ENCODE assay signal across 8 cellular contexts in the genomic region with DNA sequence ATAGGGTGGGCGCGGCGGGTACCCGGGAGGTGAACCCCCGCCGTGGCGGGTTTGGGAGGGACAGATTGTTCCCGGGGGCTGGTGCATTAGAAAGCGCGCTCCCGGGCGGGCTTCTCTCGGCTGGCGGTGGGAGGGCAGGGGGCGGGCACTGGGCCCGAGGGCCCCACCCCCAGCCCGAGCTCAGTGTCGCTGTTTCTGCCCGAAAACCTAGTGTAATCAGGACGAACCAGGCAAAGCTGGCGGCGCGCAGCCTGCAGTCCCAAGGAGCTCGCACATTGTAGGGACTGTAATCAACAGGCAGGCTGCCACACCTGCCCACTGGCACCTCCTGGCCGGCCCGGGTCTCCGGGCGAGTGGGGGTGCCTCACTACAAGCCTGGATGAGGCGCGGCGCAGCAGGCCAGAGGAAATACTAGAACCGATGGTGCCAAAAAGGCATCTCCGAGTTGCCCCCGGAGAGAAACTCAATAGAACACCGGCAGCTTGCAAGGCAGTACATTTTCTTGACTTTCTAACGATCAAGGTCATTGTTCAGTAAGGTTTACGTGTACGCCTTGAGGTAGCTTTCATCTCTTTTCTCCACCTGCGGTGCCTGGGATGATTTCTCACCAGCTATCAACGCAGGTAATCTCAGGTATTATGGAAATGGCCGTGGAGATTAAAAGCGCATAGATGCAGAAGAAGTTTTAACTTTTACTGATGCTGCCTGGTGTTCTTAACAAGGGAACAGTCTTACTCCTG. TPM values are rescaled to one million over a fixed set of nuclear protein-coding genes. Genes with fewer than 3 reads are reported as not detected.
DNase-seq lines count a peak whose midpoint lies in the region; ATAC-seq and TF ChIP-seq lines count a peak whose summit lies in the region.

No MANE protein-coding gene starts in this region.

- H3K27me3 Mint-ChIP-seq in CD4-positive, alpha-beta memory T cell, result peaks cover 17 to 33% of the 10 kb centered on the region in 2 donors
- peaks cover 36 to 51% of the 10 kb centered on the region in 2 donors for H3K27me3 Mint-ChIP-seq in natural killer cell treated with Interleukin-12 subunit alpha and Interleukin-12 subunit beta and Interleukin-15 and Interleukin-18, amount 100 ng/mL, for 72 hours

- no peaks in the 10 kb centered on the region for H3K9me3 ChIP-seq in CD4-positive, alpha-beta memory T cell (ENCODE audit: control insufficient read depth in 1 of 2, low read length in 2 of 2)
- H3K9me3 ChIP-seq in HCT116 (ENCODE audit: control insufficient read depth in 1 of 2, insufficient read depth in 1 of 2, low read depth in 1 of 2, low read length in 2 of 2), result no peaks in the 10 kb centered on the region

- H3K27ac ChIP-seq in CD4-positive, alpha-beta memory T cell (ENCODE audit: low read depth, low read length), result no peak overlapping the region
- H3K27ac ChIP-seq in HCT116 (ENCODE audit: low read depth, low read length), result 0 out of 2 replicates have a peak overlapping the region, but pooled peaks have one; percentile 24

- H3K4me2 ChIP-seq in HCT116 (ENCODE audit: low read length), result peak overlapping the region; percentile 88

- peak overlapping the region in 1 of 2 donors; percentile 57 for H3K4me3 ChIP-seq in CD4-positive, alpha-beta memory T cell (ENCODE audit: low read length in 2 of 2)
- H3K4me3 ChIP-seq in HCT116 (replicated peaks in 1 of 2; ENCODE audit: low read depth in 1 of 2, low read length in 2 of 2), result peak overlapping the region; percentile 55 to 59

- RAD21 ChIA-PET in HCT116 (lab: Charles Lee; ENCODE audit: low non-redundant PET in 1 of 2, low total read pairs in 2 of 2, uncharacterized antibody in 2 of 2, unreplicated experiment in 2 of 2), result interaction anchor here in 1 of 2 experiments (0.7 kb wide), 1 partner anchor 95 kb away, joined by 3 read pairs; no protein-coding TSS in a partner anchor

- H3K9me3 Mint-ChIP-seq in CD4-positive, alpha-beta memory T cell, result no peaks in the 10 kb centered on the region
- no peaks in the 10 kb centered on the region for H3K9me3 Mint-ChIP-seq in natural killer cell treated with Interleukin-12 subunit alpha and Interleukin-12 subunit beta and Interleukin-15 and Interleukin-18, amount 100 ng/mL, for 72 hours

- H3K4me3 Mint-ChIP-seq in CD4-positive, alpha-beta memory T cell, result peak overlapping the region; percentile 84 to 94 (median 88)
- H3K4me3 Mint-ChIP-seq in natural killer cell treated with Interleukin-12 subunit alpha and Interleukin-12 subunit beta and Interleukin-15 and Interleukin-18, amount 100 ng/mL, for 72 hours, result peak overlapping the region; percentile 70

- peak overlapping the region; percentile 77 for H2AFZ ChIP-seq in HCT116 (ENCODE audit: low read depth, low read length, poor library complexity, severe bottlenecking)

- no peaks in the 10 kb centered on the region for H3K36me3 ChIP-seq in CD4-positive, alpha-beta memory T cell (ENCODE audit: insufficient read depth, low read length)
- no peaks in the 10 kb centered on the region for H3K36me3 ChIP-seq in HCT116 (ENCODE audit: control insufficient read depth in 1 of 2, insufficient read depth in 2 of 2, low read length in 2 of 2)

- intact Hi-C loops in CD4-positive, alpha-beta memory T cell (cut with micrococcal nuclease), result loop anchor here (1.0 kb wide), 1 partner anchor 45 kb away; no protein-coding TSS in a partner anchor
- intact Hi-C loops in HCT116 (cut with micrococcal nuclease), result no loop called here

- no TSS peak for BruUV-seq in HCT116 (replicated peaks; lab: Mats Ljungman, UMichigan)

- H3K9ac ChIP-seq in HCT116 (ENCODE audit: low read length), result peak overlapping the region; percentile 47

- no peak for TF ChIP-seq CTCF in HCT116 (IDR thresholded peaks at IDR 0.05 in 2 of 3, conservative IDR thresholded peaks at IDR 0.05 in 1 of 3; ENCODE audit: borderline replicate concordance in 1 of 3, insufficient read depth in 1 of 3, low read depth in 2 of 3, low read length in 2 of 3)

- peaks cover 11% of the 10 kb centered on the region for H3K4me1 ChIP-seq in CD4-positive, alpha-beta memory T cell (ENCODE audit: insufficient read depth, low read length)
- H3K4me1 ChIP-seq in HCT116 (ENCODE audit: control insufficient read depth in 1 of 2, insufficient read depth in 2 of 2, low read length in 2 of 2), result peaks cover 7 to 16% of the 10 kb centered on the region in 2 experiments; a peak in 3 of 4 replicates

- peak overlapping the region in 2 of 7 donors; percentile 15 to 66 for H3K27ac Mint-ChIP-seq in CD4-positive, alpha-beta memory T cell
- no peak overlapping the region for H3K27ac Mint-ChIP-seq in natural killer cell treated with Interleukin-12 subunit alpha and Interleukin-12 subunit beta and Interleukin-15 and Interleukin-18, amount 100 ng/mL, for 72 hours

- CTCF ChIA-PET in CD4-positive, alpha-beta memory T cell (lab: Charles Lee; ENCODE audit: partially characterized antibody), result interaction anchor here (1.2 to 8.3 kb wide), 5 partner anchors 10 to 244 kb away, joined by 3 to 87 read pairs (median 5); no protein-coding TSS in a partner anchor
- CTCF ChIA-PET in HCT116 (lab: Charles Lee), result interaction anchor here (1.0 to 5.2 kb wide), 5 partner anchors 10 to 81 kb away, joined by 5 to 37 read pairs (median 8); no protein-coding TSS in a partner anchor

- ATAC-seq in HCT116 (peak; percentile 89), HG03095 (IDR thresholded peaks at IDR 0.05; ENCODE audit: unreplicated experiment) (no peak)
- ATAC-seq in natural killer cell treated with Interleukin-12 subunit alpha and Interleukin-12 subunit beta and Interleukin-15 and Interleukin-18, amount 100 ng/mL, for 72 hours, result peak; percentile 87 to 88
- peak; percentile 84 for ATAC-seq in stimulated activated naive CD8-positive, alpha-beta T cell treated with anti-CD3 and anti-CD28 coated beads, Interleukin-15, Interleukin-2, amounts not matched to agents 100 U/mL and 50 U/mL, for 24 hours

- peaks cover 16% of the 10 kb centered on the region for H3K27me3 ChIP-seq in CD4-positive, alpha-beta memory T cell (ENCODE audit: insufficient read depth, low read length)
- no peaks in the 10 kb centered on the region for H3K27me3 ChIP-seq in HCT116 (ENCODE audit: insufficient read depth, low read length)

- H3K9me2 ChIP-seq in HCT116 (ENCODE audit: insufficient read depth), result no peaks in the 10 kb centered on the region

- POLR2A ChIA-PET in CD4-positive, alpha-beta memory T cell (lab: Charles Lee; ENCODE audit: partially characterized antibody), result interaction anchor here (0.7 to 1.6 kb wide), 4 partner anchors 32 to 376 kb away, joined by 3 to 4 read pairs (median 3); partner anchors contain the start of genes CHURC1 and ZBTB1
- POLR2A ChIA-PET in HCT116 (lab: Charles Lee), result interaction anchor here (1.4 kb wide), 1 partner anchor 11 kb away, joined by 5 read pairs; no protein-coding TSS in a partner anchor

- H3K79me2 ChIP-seq in HCT116 (ENCODE audit: insufficient read depth, low read length), result no peaks in the 10 kb centered on the region

- no peak for TF ChIP-seq RAD21 in HCT116 (IDR thresholded peaks at IDR 0.05; ENCODE audit: low read depth)

- H3K4me1 Mint-ChIP-seq in CD4-positive, alpha-beta memory T cell, result peaks cover 0 to 10% (median 9%) of the 10 kb centered on the region in 4 donors
- H3K4me1 Mint-ChIP-seq in natural killer cell treated with Interleukin-12 subunit alpha and Interleukin-12 subunit beta and Interleukin-15 and Interleukin-18, amount 100 ng/mL, for 72 hours (ENCODE audit: low read depth in 2 of 2), result peaks cover 0 to 2% of the 10 kb centered on the region in 2 donors

- H3K36me3 Mint-ChIP-seq in CD4-positive, alpha-beta memory T cell, result no peaks in the 10 kb centered on the region
- H3K36me3 Mint-ChIP-seq in natural killer cell treated with Interleukin-12 subunit alpha and Interleukin-12 subunit beta and Interleukin-15 and Interleukin-18, amount 100 ng/mL, for 72 hours, result no peaks in the 10 kb centered on the region

- DNase-seq in CD4-positive, alpha-beta memory T cell, result peak; percentile 44 to 59 (median 47)
- DNase-seq in HCT116 (ENCODE audit: low read depth, low spot score), result peak; percentile 26
- peak; percentile 88 for DNase-seq in NCI-H69 (lab: John Stamatoyannopoulos, UW)
- peak; percentile 81 for DNase-seq in activated CD8-positive, alpha-beta memory T cell treated with anti-CD3 and anti-CD28 coated beads, Interleukin-2, amount 50 U/mL, for 48 hours
- peak; percentile 95 to 97 for DNase-seq in erythroblast (lab: John Stamatoyannopoulos, UW)
- peak; percentile 71 for DNase-seq in natural killer cell treated with Interleukin-12 subunit alpha and Interleukin-12 subunit beta and Interleukin-15 and Interleukin-18, amount 100 ng/mL, for 72 hours (ENCODE audit: low spot score)
- DNase-seq in stimulated activated naive CD8-positive, alpha-beta T cell treated with anti-CD3 and anti-CD28 coated beads, Interleukin-15, Interleukin-2, amounts not matched to agents 100 U/mL and 50 U/mL, for 24 hours, result peak; percentile 72

- TF ChIP-seq POLR2A in HCT116 (IDR thresholded peaks at IDR 0.05; ENCODE audit: borderline replicate concordance, extremely low read depth, insufficient read depth, insufficient read length) (no peak), erythroblast (IDR thresholded peaks at IDR 0.05; ENCODE audit: low read length) (peak; percentile 96)

- H4K20me1 ChIP-seq in HCT116 (ENCODE audit: insufficient read depth), result no peaks in the 10 kb centered on the region

RNA-seq across cellular contexts. Expression of gene SPTB, which starts 0.8 kb away (rescaled TPM):
- under 1 TPM; 0.03 to 0.09 TPM for total RNA-seq in CD4-positive, alpha-beta memory T cell
- polyA plus RNA-seq in CD4-positive, alpha-beta memory T cell, result under 1 TPM in 1 of 2 donors, not detected in 1; 0.37 TPM
- total RNA-seq in HCT116 (2021; ENCODE audit: unreplicated experiment), result 4.2 TPM
- 4.2 TPM in 2 replicates for polyA plus RNA-seq in HCT116 (2012)
- total RNA-seq in natural killer cell treated with Interleukin-12 subunit alpha and Interleukin-12 subunit beta and Interleukin-15 and Interleukin-18, amount 100 ng/mL, for 72 hours, result under 1 TPM; 0.07 to 0.14 TPM

RNA-seq across cellular contexts. Expression of gene CHURC1, which starts 33.7 kb away (rescaled TPM):
- total RNA-seq in CD4-positive, alpha-beta memory T cell, result 100 to 1,000 TPM; 112 to 116 TPM
- polyA plus RNA-seq in CD4-positive, alpha-beta memory T cell, result 100 to 1,000 TPM; 147 to 176 TPM
- total RNA-seq in HCT116 (2021; ENCODE audit: unreplicated experiment), result 47.5 TPM
- 23.0 and 27.3 TPM in 2 replicates for polyA plus RNA-seq in HCT116 (2012)
- 10 to 100 TPM; 27.8 to 38.6 TPM for total RNA-seq in natural killer cell treated with Interleukin-12 subunit alpha and Interleukin-12 subunit beta and Interleukin-15 and Interleukin-18, amount 100 ng/mL, for 72 hours

Comparison
In these comparisons a context has a peak if more than half of its experiments do, and no peak if none do; other contexts are left out.
1. DNase-seq: peak in every context shown above with its lines; median percentile 96 in erythroblast; 88 in NCI-H69; 81 in activated CD8-positive, alpha-beta memory T cell treated with anti-CD3 and anti-CD28 coated beads, Interleukin-2, amount 50 U/mL, for 48 hours; 72 in stimulated activated naive CD8-positive, alpha-beta T cell treated with anti-CD3 and anti-CD28 coated beads, Interleukin-15, Interleukin-2, amounts not matched to agents 100 U/mL and 50 U/mL, for 24 hours; 71 in natural killer cell treated with Interleukin-12 subunit alpha and Interleukin-12 subunit beta and Interleukin-15 and Interleukin-18, amount 100 ng/mL, for 72 hours; 47 in CD4-positive, alpha-beta memory T cell; 26 in HCT116.